In genomic region chr7:20514364-20514763, GRCh38 we compare ENCODE assay signal across 1 cellular context.
TF ChIP-seq lines count a peak whose summit lies in the region.

No MANE protein-coding gene starts in this region.

TF ChIP-seq in HEK293, 187 proteins besides CTCF, POLR2A, EP300 and RAD21 (continued from another document and continues in another):
- TF ChIP-seq ZSCAN18 (tag by site-specific recombination; IDR thresholded peaks at IDR 0.05) (no peak), ZNF132 (tag by site-specific recombination; IDR thresholded peaks at IDR 0.05; ENCODE audit: borderline replicate concordance) (no peak; the same call in 1 of the 2 replicates), ZNF629 (tag by site-specific recombination; IDR thresholded peaks at IDR 0.05) (peak; percentile 53), OSR2 (tag by site-specific recombination; IDR thresholded peaks at IDR 0.05) (peak; percentile 97), ZNF530 (tag by site-specific recombination; IDR thresholded peaks at IDR 0.05; ENCODE audit: low read depth) (no peak), ZNF174 (tag by site-specific recombination; IDR thresholded peaks at IDR 0.05) (peak; percentile 84; the same call in 1 of the 2 replicates), PRDM6 (tag by site-specific recombination; IDR thresholded peaks at IDR 0.05) (peak; percentile 98), ZNF768 (tag by site-specific recombination; IDR thresholded peaks at IDR 0.05) (no peak), ZNF449 (tag by site-specific recombination; IDR thresholded peaks at IDR 0.05) (no peak; the same call in 1 of the 2 replicates), BCL11B (tag by site-specific recombination; IDR thresholded peaks at IDR 0.05; ENCODE audit: low read depth) (0 out of 2 replicates have a peak, but pooled peaks have one; percentile 45), MZF1 (tag by site-specific recombination; IDR thresholded peaks at IDR 0.05; ENCODE audit: borderline replicate concordance) (peak; percentile 83; the same call in 1 of the 2 replicates), ZNF707 (tag by site-specific recombination; IDR thresholded peaks at IDR 0.05) (no peak), ZXDB (tag by site-specific recombination; IDR thresholded peaks at IDR 0.05) (peak; percentile 72), ZNF19 (tag by site-specific recombination; IDR thresholded peaks at IDR 0.05; ENCODE audit: low read depth) (no peak), ZNF26 (tag by site-specific recombination; IDR thresholded peaks at IDR 0.05) (no peak), ZIC2 (tag by site-specific recombination; IDR thresholded peaks at IDR 0.05) (no peak), TRIM28 (IDR thresholded peaks at IDR 0.05; ENCODE audit: borderline replicate concordance, low read length) (no peak), ZBTB6 (tag by site-specific recombination; IDR thresholded peaks at IDR 0.05) (peak; percentile 22; the same call in 1 of the 2 replicates), BCL11A (tag by site-specific recombination; IDR thresholded peaks at IDR 0.05; ENCODE audit: low read depth) (peak; percentile 36; the same call in 1 of the 2 replicates), KLF17 (tag by site-specific recombination; IDR thresholded peaks at IDR 0.05) (no peak), ZNF76 (tag by site-specific recombination; IDR thresholded peaks at IDR 0.05; ENCODE audit: borderline replicate concordance, low read depth) (no peak), ZNF362 (tag by site-specific recombination; IDR thresholded peaks at IDR 0.05) (no peak), ZEB2 (tag by site-specific recombination; IDR thresholded peaks at IDR 0.05) (peak; percentile 85), PRDM2 (tag by site-specific recombination; IDR thresholded peaks at IDR 0.05; ENCODE audit: borderline replicate concordance) (no peak), ZNF701 (tag by site-specific recombination; IDR thresholded peaks at IDR 0.05) (no peak), ZNF335 (tag by site-specific recombination; conservative IDR thresholded peaks at IDR 0.05) (no peak), SALL2 (tag by site-specific recombination; IDR thresholded peaks at IDR 0.05; ENCODE audit: borderline replicate concordance) (no peak), TSHZ1 (tag by site-specific recombination; IDR thresholded peaks at IDR 0.05; ENCODE audit: borderline replicate concordance) (peak; percentile 88), ZSCAN4 (tag by site-specific recombination; IDR thresholded peaks at IDR 0.05) (no peak), ZNF561 (tag by site-specific recombination; IDR thresholded peaks at IDR 0.05; ENCODE audit: borderline replicate concordance) (peak; percentile 87), ZNF311 (tag by site-specific recombination; IDR thresholded peaks at IDR 0.05; ENCODE audit: borderline replicate concordance) (no peak), ZNF596 (tag by site-specific recombination; IDR thresholded peaks at IDR 0.05) (peak; percentile 70)
